Comparison of ENCODE assay signal across 30 cellular contexts in the genomic region with DNA sequence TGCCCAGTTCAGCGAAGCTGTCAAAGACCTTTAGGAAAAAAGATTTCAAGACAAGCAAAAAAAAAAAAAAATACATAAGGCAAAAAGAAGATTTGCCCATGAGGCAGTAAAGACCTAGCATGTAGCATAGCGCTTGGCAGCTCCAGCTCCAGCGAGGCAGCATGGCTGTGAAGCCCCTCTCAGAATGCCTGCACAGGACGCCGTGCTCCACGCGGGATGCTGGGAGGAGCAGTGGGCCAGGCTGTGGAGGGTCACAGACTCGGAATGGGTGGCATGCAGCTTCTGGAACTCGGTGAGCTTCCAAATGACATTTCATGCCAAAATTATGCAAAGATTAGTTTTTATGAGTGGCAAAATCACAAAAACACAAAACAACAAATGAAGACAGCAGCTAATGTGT.
DNase-seq lines count a peak whose midpoint lies in the region; FAIRE-seq and TF ChIP-seq lines count a peak whose summit lies in the region.
"Had no signal": no experiment of that assay in that cellular context is flagged by ENCODE, and none has a peak within 500 bp of the region (broad histone marks: within the 10 kb centered on the region; RNA-seq: fewer than 3 reads in every experiment).

No MANE protein-coding gene starts in this region.

- no peaks in the 10 kb centered on the region for H3K36me3 ChIP-seq in esophagus muscularis mucosa
- no peaks in the 10 kb centered on the region for H3K36me3 ChIP-seq in mesendoderm (ENCODE audit: control insufficient read depth, insufficient read depth, low read length)
- H3K36me3 ChIP-seq: BE2C; BLaER1; BLaER1 treated with 17β-estradiol and CSF1 and Interleukin-3, amounts not matched to agents 10 nM and 100 nM had no signal

- no peak for FAIRE-seq in D721Med (lab: Jason Lieb, UNC)
- FAIRE-seq: A204.1, A549 had no signal

- no peaks in the 10 kb centered on the region for H3K79me2 ChIP-seq in mesendoderm (ENCODE audit: control insufficient read depth, insufficient read depth, low read length)

- intact Hi-C loops in esophagus muscularis mucosa (cut with DNase I), result no loop called here

- H3K79me1 ChIP-seq in mesendoderm (ENCODE audit: low read length), result no peaks in the 10 kb centered on the region

- 79% methylated on average over 9 of the region's 9 CpGs for WGBS in esophagus muscularis mucosa
- no CpG with 5 or more reads among the region's 9 CpGs for WGBS in mesendoderm (ENCODE audit: extremely low coverage, insufficient coverage, low lambda C conversion rate)

- TF ChIP-seq EP300 in esophagus muscularis mucosa (IDR thresholded peaks at IDR 0.05), result no peak

- no peaks in the 10 kb centered on the region for H3K9me3 ChIP-seq in esophagus muscularis mucosa
- H3K9me3 ChIP-seq: A549; BE2C; BLaER1; BLaER1 treated with 17β-estradiol and CSF1 and Interleukin-3, amounts not matched to agents 10 nM and 100 nM; Caco-2 had no signal

- no peak overlapping the region for H2AK5ac ChIP-seq in mesendoderm (ENCODE audit: low read length)

- no peak overlapping the region for H3K9ac ChIP-seq in mesendoderm (ENCODE audit: low read length)
- H3K9ac ChIP-seq: BLaER1; BLaER1 treated with 17β-estradiol and CSF1 and Interleukin-3, amounts not matched to agents 10 nM and 100 nM had no signal

- no peak overlapping the region for H4K8ac ChIP-seq in mesendoderm (ENCODE audit: low read depth, low read length)

- no peak overlapping the region for H2BK120ac ChIP-seq in mesendoderm (ENCODE audit: low read depth, low read length)

- TF ChIP-seq POLR2A in esophagus muscularis mucosa (IDR thresholded peaks at IDR 0.05; ENCODE audit: low read depth), result no peak

- no peak overlapping the region for H3K4ac ChIP-seq in mesendoderm (ENCODE audit: low read depth, low read length)

- no peaks in the 10 kb centered on the region for H3K27me3 ChIP-seq in esophagus muscularis mucosa
- H3K27me3 ChIP-seq in mesendoderm (ENCODE audit: insufficient read depth, low read length, poor library complexity), result no peaks in the 10 kb centered on the region
- H3K27me3 ChIP-seq: BE2C; BLaER1; BLaER1 treated with 17β-estradiol and CSF1 and Interleukin-3, amounts not matched to agents 10 nM and 100 nM had no signal

- DNase-seq in D721Med (ENCODE audit: insufficient read length, low spot score) (peak; percentile 1), esophagus muscularis mucosa (ENCODE audit: extremely low spot score) (peak; percentile 37), mesendoderm (no peak), NCI-H1092 (lab: John Stamatoyannopoulos, UW) (no peak)
- DNase-seq: 8988T; ACHN; AML-193; BE2C; C1 segment of cervical spinal cord; Caco-2; Calu3; CD4-positive, alpha-beta memory T cell; CD4-positive, alpha-beta T cell; CD4-positive, CD25-positive, alpha-beta regulatory T cell; CD8-positive, alpha-beta memory T cell; CD8-positive, alpha-beta T cell; COR-L47; DMS 273 treated with DMSO at 0.1 percent for 48 hours; DMS153; DMS53; DMS79; DMS79 treated with DMSO at 0.1 percent for 48 hours; DND-41; EL had no signal

- no peak overlapping the region for H3K56ac ChIP-seq in mesendoderm (ENCODE audit: low read length)

- H2BK15ac ChIP-seq in mesendoderm (replicated peaks; ENCODE audit: low read depth), result no peak overlapping the region

- H3K27ac ChIP-seq in esophagus muscularis mucosa (replicated peaks in 1 of 4) (no peak overlapping the region), mesendoderm (ENCODE audit: low read depth, low read length) (no peak overlapping the region)
- H3K27ac ChIP-seq: 22Rv1; A549; BLaER1; BLaER1 treated with 17β-estradiol and CSF1 and Interleukin-3, amounts not matched to agents 10 nM and 100 nM; C4-2B had no signal

- H3K23ac ChIP-seq in mesendoderm (ENCODE audit: low read length), result no peak overlapping the region

- H3K4me1 ChIP-seq in esophagus muscularis mucosa (no peaks in the 10 kb centered on the region), mesendoderm (ENCODE audit: control insufficient read depth, low read depth, low read length) (no peaks in the 10 kb centered on the region)
- H3K4me1 ChIP-seq: A549; BE2C; BLaER1; BLaER1 treated with 17β-estradiol and CSF1 and Interleukin-3, amounts not matched to agents 10 nM and 100 nM; Caco-2 had no signal

- no peak overlapping the region for H3K4me2 ChIP-seq in mesendoderm (ENCODE audit: low read length)
- H3K4me2 ChIP-seq: A549; BLaER1; BLaER1 treated with 17β-estradiol and CSF1 and Interleukin-3, amounts not matched to agents 10 nM and 100 nM had no signal

- H4K5ac ChIP-seq in mesendoderm (ENCODE audit: low read length), result no peak overlapping the region

- TF ChIP-seq CTCF in D721Med (IDR thresholded peaks at IDR 0.05; ENCODE audit: insufficient read depth, missing control alignments), result no peak
- no peak for TF ChIP-seq CTCF in esophagus muscularis mucosa (IDR thresholded peaks at IDR 0.05)

- no peak overlapping the region for H2BK5ac ChIP-seq in mesendoderm (ENCODE audit: low read length)

- no peak overlapping the region for H3K18ac ChIP-seq in mesendoderm (ENCODE audit: low read length)

- H3K4me3 ChIP-seq in esophagus muscularis mucosa (no peak overlapping the region), mesendoderm (ENCODE audit: low read length) (no peak overlapping the region)
- H3K4me3 ChIP-seq: A549; BLaER1; BLaER1 treated with 17β-estradiol and CSF1 and Interleukin-3, amounts not matched to agents 10 nM and 100 nM had no signal

Comparison
In these comparisons a context has a peak if more than half of its experiments do, and no peak if none do; other contexts are left out.
1. DNase-seq: peak in D721Med (single experiment) and esophagus muscularis mucosa (single experiment); none in mesendoderm (single experiment) and NCI-H1092 (single experiment).